In genomic region chr22:50398698-50399648, GRCh38 we compare ENCODE assay signal across 9 cellular contexts. TPM values are rescaled to one million over a fixed set of nuclear protein-coding genes. Genes with fewer than 3 reads are reported as not detected.
DNase-seq lines count a peak whose midpoint lies in the region; ATAC-seq and TF ChIP-seq lines count a peak whose summit lies in the region.
"Had no signal": no experiment of that assay in that cellular context is flagged by ENCODE, and none has a peak within 500 bp of the region (broad histone marks: within the 10 kb centered on the region; RNA-seq: fewer than 3 reads in every experiment).

No MANE protein-coding gene starts in this region.

- TF ChIP-seq POLR2A in esophagus muscularis mucosa (IDR thresholded peaks at IDR 0.05; ENCODE audit: low read depth), result no peak

- peaks cover 39% of the 10 kb centered on the region for H4K20me1 ChIP-seq in PC-9 (ENCODE audit: insufficient read depth)

- CTCF ChIA-PET in PC-9 (lab: Charles Lee) (no interaction called here), GM10248 (lab: Yijun Ruan, JAX) (interaction anchor here (1.1 to 2.3 kb wide), 11 partner anchors 10 to 221 kb away, joined by 3 to 13 read pairs (median 5); partner anchors contain the start of gene SCO2)

- peaks cover 5% of the 10 kb centered on the region; the same call in 1 of the 2 replicates for H3K4me1 ChIP-seq in PC-9 (replicated peaks; ENCODE audit: insufficient read depth)
- H3K4me1 ChIP-seq in esophagus muscularis mucosa, result peaks cover 14 to 31% (median 29%) of the 10 kb centered on the region in 4 donors

- no peaks in the 10 kb centered on the region for H3K9me2 ChIP-seq in PC-9 (ENCODE audit: insufficient read depth)

- no TSS peak for BruUV-seq in PC-9 (replicated peaks; lab: Mats Ljungman, UMichigan)

- H3K4me1 Mint-ChIP-seq in stimulated activated naive B cell treated with anti-CD40 and anti-IgM and Interleukin-4, amounts not matched to agents 10 μg/mL and 1 μg/mL and 100 μg/mL, for 72 hours, result peaks cover 38 to 56% of the 10 kb centered on the region in 2 donors

- peak in 1 of 2 donors; percentile 13 for ATAC-seq in stimulated activated naive B cell treated with anti-CD40 and anti-IgM and Interleukin-4, amounts not matched to agents 10 μg/mL and 1 μg/mL and 100 μg/mL, for 72 hours (replicated peaks)
- no peak for ATAC-seq in HG03045 (IDR thresholded peaks at IDR 0.05; ENCODE audit: unreplicated experiment)

- H2AFZ ChIP-seq in PC-9, result no peak overlapping the region

- H3K9me3 ChIP-seq in PC-9 (ENCODE audit: insufficient read depth, low read depth), result no peaks in the 10 kb centered on the region
- H3K9me3 ChIP-seq in esophagus muscularis mucosa, result no peaks in the 10 kb centered on the region

- peaks cover 9% of the 10 kb centered on the region for H3K79me2 ChIP-seq in PC-9 (ENCODE audit: low read depth)

- H3F3A ChIP-seq in PC-9 (ENCODE audit: insufficient read depth, low read depth), result peaks cover 34% of the 10 kb centered on the region

- H3K27me3 Mint-ChIP-seq in stimulated activated naive B cell treated with anti-CD40 and anti-IgM and Interleukin-4, amounts not matched to agents 10 μg/mL and 1 μg/mL and 100 μg/mL, for 72 hours, result no peaks in the 10 kb centered on the region

- no peak overlapping the region for H3K4me2 ChIP-seq in PC-9

- H3K36me3 Mint-ChIP-seq in stimulated activated naive B cell treated with anti-CD40 and anti-IgM and Interleukin-4, amounts not matched to agents 10 μg/mL and 1 μg/mL and 100 μg/mL, for 72 hours, result peaks cover 32 to 53% of the 10 kb centered on the region in 2 donors

- TF ChIP-seq CTCF in PC-9 (conservative IDR thresholded peaks at IDR 0.05) (no peak), esophagus muscularis mucosa (IDR thresholded peaks at IDR 0.05) (no peak), GM10248 (IDR thresholded peaks at IDR 0.05; ENCODE audit: control extremely low read depth, extremely low read depth, low read depth, missing control alignments) (no peak)

- H3K27ac Mint-ChIP-seq in stimulated activated naive B cell treated with anti-CD40 and anti-IgM and Interleukin-4, amounts not matched to agents 10 μg/mL and 1 μg/mL and 100 μg/mL, for 72 hours, result peak overlapping the region; percentile 75

- H3K4me3 Mint-ChIP-seq in stimulated activated naive B cell treated with anti-CD40 and anti-IgM and Interleukin-4, amounts not matched to agents 10 μg/mL and 1 μg/mL and 100 μg/mL, for 72 hours, result peak overlapping the region; percentile 27 to 58

- intact Hi-C loops in PC-9 (cut with micrococcal nuclease; ENCODE audit: unreplicated experiment), result no loop called here
- intact Hi-C loops in esophagus muscularis mucosa (cut with DNase I), result no loop called here

- H3K27ac ChIP-seq in PC-9, result no peak overlapping the region
- H3K27ac ChIP-seq in esophagus muscularis mucosa (replicated peaks in 1 of 4), result peak overlapping the region; percentile 40 to 65 (median 52)

- POLR2A ChIA-PET in PC-9 (lab: Charles Lee; ENCODE audit: unreplicated experiment) (no interaction called here), GM10248 (lab: Yijun Ruan, JAX) (interaction anchor here (0.6 kb wide), 1 partner anchor 123 kb away, joined by 3 read pairs; no protein-coding TSS in a partner anchor)

- peak; percentile 31 for DNase-seq in NCI-H345 (lab: John Stamatoyannopoulos, UW)
- DNase-seq in NCI-H345 treated with DMSO at 0.1 percent for 48 hours (lab: John Stamatoyannopoulos, UW; ENCODE audit: unreplicated experiment), result no peak
- DNase-seq in PC-9, result peak; percentile 18 to 61
- no peak for DNase-seq in esophagus muscularis mucosa (ENCODE audit: extremely low spot score)
- no peak for DNase-seq in stimulated activated naive B cell treated with anti-CD40 and anti-IgM and Interleukin-4, amounts not matched to agents 10 μg/mL and 1 μg/mL and 100 μg/mL, for 72 hours
- no peak for DNase-seq in GM10248 (ENCODE audit: extremely low spot score)
- DNase-seq in iPS-NIHi11 (ENCODE audit: low spot score), result no peak
- DNase-seq: effector memory CD4-positive, alpha-beta T cell had no signal

- H3K4me3 ChIP-seq in PC-9, result no peak overlapping the region
- H3K4me3 ChIP-seq in esophagus muscularis mucosa, result no peak overlapping the region

- H3K36me3 ChIP-seq in PC-9 (ENCODE audit: low read depth) (peaks cover 6% of the 10 kb centered on the region; the same call in 1 of the 2 replicates), esophagus muscularis mucosa (peaks cover 9 to 37% (median 32%) of the 10 kb centered on the region in 4 donors)

- no peak for TF ChIP-seq EP300 in esophagus muscularis mucosa (IDR thresholded peaks at IDR 0.05)

- H3K27me3 ChIP-seq in PC-9 (ENCODE audit: insufficient read depth, low read depth) (no peaks in the 10 kb centered on the region), esophagus muscularis mucosa (no peaks in the 10 kb centered on the region)

- 71% methylated on average over 17 of the region's 17 CpGs for WGBS in esophagus muscularis mucosa

- no peaks in the 10 kb centered on the region for H3K9me3 Mint-ChIP-seq in stimulated activated naive B cell treated with anti-CD40 and anti-IgM and Interleukin-4, amounts not matched to agents 10 μg/mL and 1 μg/mL and 100 μg/mL, for 72 hours

RNA-seq across cellular contexts. Expression of gene PPP6R2, which starts 55.8 kb away (rescaled TPM):
- total RNA-seq in PC-9 (2021) (49.2 and 51.2 TPM in 2 replicates), esophagus muscularis mucosa (10 to 100 TPM; 57.7 to 79.4 (median 65.3) TPM)

Comparison
In these comparisons a context has a peak if more than half of its experiments do, and no peak if none do; other contexts are left out.
1. DNase-seq: peak in NCI-H345 (single experiment) and PC-9 (2 of 2); none in NCI-H345 treated with DMSO at 0.1 percent for 48 hours (single experiment), esophagus muscularis mucosa (single experiment), stimulated activated naive B cell treated with anti-CD40 and anti-IgM and Interleukin-4, amounts not matched to agents 10 μg/mL and 1 μg/mL and 100 μg/mL, for 72 hours (single experiment), GM10248 (single experiment) and iPS-NIHi11 (single experiment).